ENCODE assay signal across 8 cellular contexts in genomic region chr1:228212966-228213844, GRCh38. TPM values are rescaled to one million over a fixed set of nuclear protein-coding genes. Genes with fewer than 3 reads are reported as not detected.
DNase-seq lines count a peak whose midpoint lies in the region; ATAC-seq, FAIRE-seq and TF ChIP-seq lines count a peak whose summit lies in the region.

No MANE protein-coding gene starts in this region.

- H4K8ac ChIP-seq in H9 (replicated peaks; ENCODE audit: insufficient read length, low read depth, low read length) = no peak overlapping the region

- ATAC-seq in pancreas = peak; percentile 92 to 97 (median 95)

- peak overlapping the region; percentile 86 to 94 for H3K4me3 Mint-ChIP-seq in H9
- H3K4me3 Mint-ChIP-seq in activated naive CD4-positive, alpha-beta T cell treated with anti-CD3 and anti-CD28 coated beads for 36 hours = peak overlapping the region; percentile 83

- no peaks in the 10 kb centered on the region; the same call in 1 of the 2 replicates for H3K4me1 ChIP-seq in H9 (ENCODE audit: insufficient read depth, low read length)
- H3K4me1 ChIP-seq in Loucy (ENCODE audit: insufficient read depth, low read length, poor library complexity, severe bottlenecking) = peaks cover 3% of the 10 kb centered on the region
- 0 out of 2 replicates have a peak, but pooled peaks cover 3% of the 10 kb centered on the region for H3K4me1 ChIP-seq in SJSA1 (replicated peaks)
- no peaks in the 10 kb centered on the region for H3K4me1 ChIP-seq in pancreas
- peaks cover 4 to 14% of the 10 kb centered on the region in 2 donors for H3K4me1 ChIP-seq in thyroid gland

- peaks cover 15% of the 10 kb centered on the region for H3K23me2 ChIP-seq in H9 (ENCODE audit: insufficient read length, low read depth, low read length, poor library complexity, severe bottlenecking)

- H3K4me1 Mint-ChIP-seq in H9 = peaks cover 0 to 2% of the 10 kb centered on the region in 2 experiments; a peak in 1 of 4 replicates
- no peaks in the 10 kb centered on the region for H3K4me1 Mint-ChIP-seq in activated naive CD4-positive, alpha-beta T cell treated with anti-CD3 and anti-CD28 coated beads for 36 hours (ENCODE audit: low read depth)

- peaks cover 11 to 24% (median 20%) of the 10 kb centered on the region in 3 experiments; a peak in 6 of 7 replicates for H3K36me3 Mint-ChIP-seq in H9 (ENCODE audit: insufficient read depth in 1 of 3, low read depth in 3 of 3)
- H3K36me3 Mint-ChIP-seq in activated naive CD4-positive, alpha-beta T cell treated with anti-CD3 and anti-CD28 coated beads for 36 hours (ENCODE audit: low read depth) = no peaks in the 10 kb centered on the region

- H3K27ac ChIP-seq in H9 (ENCODE audit: insufficient read length, low read depth, low read length) (no peak overlapping the region), SJSA1 (no peak overlapping the region), pancreas (peak overlapping the region in 1 of 4 donors; percentile 53), thyroid gland (peak overlapping the region in 2 of 3 donors; percentile 23 to 80)

- CTCF ChIA-PET in activated naive CD4-positive, alpha-beta T cell treated with anti-CD3 and anti-CD28 coated beads for 36 hours (lab: Charles Lee) = interaction anchor here (0.6 to 1.5 kb wide), 5 partner anchors 14 to 52 kb away, joined by 3 to 4 read pairs (median 3); no protein-coding TSS in a partner anchor

- no peaks in the 10 kb centered on the region for H3K27me3 Mint-ChIP-seq in H9 (ENCODE audit: low read depth)
- H3K27me3 Mint-ChIP-seq in activated naive CD4-positive, alpha-beta T cell treated with anti-CD3 and anti-CD28 coated beads for 36 hours (ENCODE audit: low read depth) = no peaks in the 10 kb centered on the region

- peak; percentile 58 for TF ChIP-seq CTCF in H9 (conservative IDR thresholded peaks at IDR 0.05)
- TF ChIP-seq CTCF in Loucy (conservative IDR thresholded peaks at IDR 0.05; ENCODE audit: low read length) = peak; percentile 49
- TF ChIP-seq CTCF in pancreas (IDR thresholded peaks at IDR 0.05) = peak; percentile 10 to 29 (median 16)
- peak; percentile 23 to 72 (median 40) for TF ChIP-seq CTCF in thyroid gland (IDR thresholded peaks at IDR 0.05)

- H2BK12ac ChIP-seq in H9 (ENCODE audit: insufficient read length, low read depth, low read length) = no peak overlapping the region

- H3K9me3 Mint-ChIP-seq in H9 = no peaks in the 10 kb centered on the region
- H3K9me3 Mint-ChIP-seq in activated naive CD4-positive, alpha-beta T cell treated with anti-CD3 and anti-CD28 coated beads for 36 hours = no peaks in the 10 kb centered on the region

- no peak overlapping the region for H3K23ac ChIP-seq in H9 (ENCODE audit: insufficient read length, low read depth, low read length)

- H2BK15ac ChIP-seq in H9 (ENCODE audit: low read depth, low read length) = no peak overlapping the region

- H3K79me1 ChIP-seq in H9 (ENCODE audit: insufficient read depth, low read depth, low read length, poor library complexity, severe bottlenecking) = no peaks in the 10 kb centered on the region

- DNase-seq in EL (peak; percentile 83), H9 (peak; percentile 96), SJSA1 (ENCODE audit: low read depth in 1 of 2, low spot score in 2 of 2) (peak; percentile 50 to 81), head of caudate nucleus (peak; percentile 50 to 92 (median 82)), pancreas (peak; percentile 86 to 95 (median 89)), thyroid gland (peak; percentile 93)
- DNase-seq in activated naive CD4-positive, alpha-beta T cell treated with anti-CD3 and anti-CD28 coated beads for 36 hours = peak; percentile 92

- peak overlapping the region; percentile 84 for H3K18ac ChIP-seq in H9 (ENCODE audit: insufficient read length, low read depth, low read length)

- H3K79me2 ChIP-seq in H9 (ENCODE audit: insufficient read depth, low read length) (no peaks in the 10 kb centered on the region), Loucy (ENCODE audit: insufficient read depth, low read length) (no peaks in the 10 kb centered on the region)

- H2AK5ac ChIP-seq in H9 (ENCODE audit: insufficient read length, low read length) = no peak overlapping the region

- TF ChIP-seq POLR2A in thyroid gland (IDR thresholded peaks at IDR 0.05) = peak in 1 of 2 donors; percentile 49

- no peaks in the 10 kb centered on the region for H3K36me3 ChIP-seq in Loucy (ENCODE audit: insufficient read depth, low read length)
- H3K36me3 ChIP-seq in SJSA1 = no peaks in the 10 kb centered on the region
- no peaks in the 10 kb centered on the region for H3K36me3 ChIP-seq in pancreas
- H3K36me3 ChIP-seq in thyroid gland = no peaks in the 10 kb centered on the region

- peak overlapping the region; percentile 88 to 97 (median 95); a peak in 6 of 7 replicates for H3K27ac Mint-ChIP-seq in H9
- peak overlapping the region; percentile 50 for H3K27ac Mint-ChIP-seq in activated naive CD4-positive, alpha-beta T cell treated with anti-CD3 and anti-CD28 coated beads for 36 hours

- H2AFZ ChIP-seq in H9 (ENCODE audit: low read length) = no peak overlapping the region
- H2AFZ ChIP-seq in Loucy (ENCODE audit: low read length) = peak overlapping the region; percentile 97

- H3K27me3 ChIP-seq in H9 (ENCODE audit: insufficient read depth, low read length) = no peaks in the 10 kb centered on the region; the same call in 1 of the 2 replicates
- H3K27me3 ChIP-seq in Loucy (ENCODE audit: insufficient read depth, low read length, poor library complexity, severe bottlenecking) = no peaks in the 10 kb centered on the region
- H3K27me3 ChIP-seq in SJSA1 (replicated peaks) = no peaks in the 10 kb centered on the region
- H3K27me3 ChIP-seq in pancreas = no peaks in the 10 kb centered on the region
- no peaks in the 10 kb centered on the region for H3K27me3 ChIP-seq in thyroid gland

- H3K9me3 ChIP-seq in H9 (ENCODE audit: control insufficient read depth, low read depth, low read length) (no peaks in the 10 kb centered on the region), Loucy (ENCODE audit: insufficient read depth, low read depth, low read length) (no peaks in the 10 kb centered on the region), SJSA1 (replicated peaks) (no peaks in the 10 kb centered on the region), pancreas (no peaks in the 10 kb centered on the region), thyroid gland (no peaks in the 10 kb centered on the region)

- H3F3A ChIP-seq in Loucy (ENCODE audit: low read depth) = no peaks in the 10 kb centered on the region

- H2BK120ac ChIP-seq in H9 (ENCODE audit: low read depth, low read length, poor library complexity, severe bottlenecking) = no peak overlapping the region

- H4K5ac ChIP-seq in H9 (ENCODE audit: insufficient read length, low read depth, low read length) = no peak overlapping the region

- H3K4me2 ChIP-seq in H9 (ENCODE audit: insufficient read depth, insufficient read length, low read length) (peak overlapping the region; percentile 43), Loucy (ENCODE audit: low read depth, low read length, poor library complexity, severe bottlenecking) (peak overlapping the region; percentile 62)

- H4K20me1 ChIP-seq in H9 (ENCODE audit: control insufficient read depth, insufficient read depth, insufficient read length) (no peaks in the 10 kb centered on the region), Loucy (ENCODE audit: insufficient read depth, low read length, poor library complexity, severe bottlenecking) (no peaks in the 10 kb centered on the region)

- intact Hi-C loops in activated naive CD4-positive, alpha-beta T cell treated with anti-CD3 and anti-CD28 coated beads for 36 hours (cut with micrococcal nuclease) = loop anchor here (1.0 to 5.0 kb wide), 7 partner anchors 47 to 302 kb away; partner anchors contain the start of gene TRIM11
- intact Hi-C loops in head of caudate nucleus (cut with DNase I) (no loop called here), pancreas (cut with DNase I) (no loop called here), thyroid gland (cut with DNase I) (loop anchor here (10.0 kb wide), 2 partner anchors 78 to 162 kb away; no protein-coding TSS in a partner anchor)

- H3K9me2 ChIP-seq in Loucy (replicated peaks; ENCODE audit: low read depth, low read length) = no peaks in the 10 kb centered on the region

- H3K9ac ChIP-seq in H9 (ENCODE audit: extremely low read depth, insufficient read length, low read length) (peak overlapping the region; percentile 52), Loucy (ENCODE audit: low read depth, low read length, poor library complexity, severe bottlenecking) (peak overlapping the region; percentile 74)

- no peak overlapping the region for H4K91ac ChIP-seq in H9 (ENCODE audit: insufficient read length, low read depth, low read length)

- peak overlapping the region; percentile 74 for H3K4me3 ChIP-seq in Loucy (ENCODE audit: low read length, poor library complexity, severe bottlenecking)
- H3K4me3 ChIP-seq in SJSA1 = peak overlapping the region; percentile 23
- peak overlapping the region; percentile 22 to 53 (median 32) for H3K4me3 ChIP-seq in pancreas
- peak overlapping the region; percentile 53 to 65 (median 56) for H3K4me3 ChIP-seq in thyroid gland (replicated peaks in 1 of 3)

- no peak overlapping the region for H3K4ac ChIP-seq in H9 (ENCODE audit: low read depth, low read length)

- FAIRE-seq in pancreas (lab: Jason Lieb, UNC) = no peak

- H3K14ac ChIP-seq in H9 (ENCODE audit: insufficient read depth, low read length) = peak overlapping the region; percentile 70

- WGBS in H9 (ENCODE audit: extremely low coverage, insufficient read length, low lambda C conversion rate) = no CpG with 5 or more reads among the region's 67 CpGs
- 1 to 2% methylated on average over 43 to 67 of the region's 67 CpGs for WGBS in pancreas, 2 donors
- WGBS in thyroid gland, 2 donors = 0 to 1% methylated on average over 19 to 35 of the region's 67 CpGs

- no peak overlapping the region for H3K56ac ChIP-seq in H9 (ENCODE audit: insufficient read length, low read depth, low read length)

- no peak overlapping the region for H3T11ph ChIP-seq in H9 (ENCODE audit: low read length)

- no peak overlapping the region for H2BK5ac ChIP-seq in H9 (ENCODE audit: insufficient read length, low read length)

- no peak overlapping the region for H2BK20ac ChIP-seq in H9 (ENCODE audit: low read depth, low read length, poor library complexity, severe bottlenecking)

RNA-seq across cellular contexts. Expression of gene OBSCN, which starts 5.4 kb away (rescaled TPM):
- total RNA-seq in H9 (2021) (30.8 and 33.3 TPM in 2 replicates), pancreas (10 to 100 TPM in 4 of 6 donors, 1 to 10 TPM in 2; 7.9 to 16.5 (median 10.7) TPM), thyroid gland (10 to 100 TPM; 24.0 to 35.1 (median 31.5) TPM)
- 0.06 and 0.87 TPM in 2 replicates for total RNA-seq in SJSA1 (2014; rRNA removed; shearing (Covaris generic))
- total RNA-seq in activated naive CD4-positive, alpha-beta T cell treated with anti-CD3 and anti-CD28 coated beads for 36 hours = 10 to 100 TPM; 11.5 to 13.5 TPM
- polyA plus RNA-seq in pancreas = 10 to 100 TPM; 50.7 to 61.4 TPM

RNA-seq across cellular contexts. Expression of gene IBA57, which starts 47.6 kb away (rescaled TPM):
- 11.8 and 12.6 TPM in 2 replicates for total RNA-seq in H9 (2021)
- total RNA-seq in SJSA1 (2014; rRNA removed; shearing (Covaris generic)) = 2.3 and 4.3 TPM in 2 replicates
- total RNA-seq in activated naive CD4-positive, alpha-beta T cell treated with anti-CD3 and anti-CD28 coated beads for 36 hours = 1 to 10 TPM; 4.9 to 5.5 TPM
- 10 to 100 TPM in 1 of 6 donors, 1 to 10 TPM in 5; 6.1 to 14.4 (median 8.0) TPM for total RNA-seq in pancreas
- polyA plus RNA-seq in pancreas = 1 to 10 TPM; 2.4 to 2.7 TPM
- 10 to 100 TPM in 2 of 4 donors, 1 to 10 TPM in 2; 4.0 to 15.0 (median 11.7) TPM for total RNA-seq in thyroid gland

Comparison
In these comparisons a context has a peak if more than half of its experiments do, and no peak if none do; other contexts are left out.
1. H3K27ac ChIP-seq: peak in thyroid gland (2 of 3); none in H9 (single experiment) and SJSA1 (single experiment).
2. H3K4me3 ChIP-seq: peak in every context shown above with its lines; median percentile 74 in Loucy; 56 in thyroid gland; 32 in pancreas; 23 in SJSA1.
3. intact Hi-C loops: an anchor here in activated naive CD4-positive, alpha-beta T cell treated with anti-CD3 and anti-CD28 coated beads for 36 hours (1.0 to 5.0 kb wide) and thyroid gland (10.0 kb wide); none called in head of caudate nucleus and pancreas.
4. Peak in every context shown above with its lines, with median percentiles within 50 percentile points of each other: DNase-seq and CTCF ChIP-seq.